ENCODE assay signal across 1 cellular context in genomic region chr6:31652925-31653724, GRCh38.
A peak's percentile ranks its signal among the peaks of the same experiment; 100 is the strongest.
TF ChIP-seq lines count a peak whose summit lies in the region.

No MANE protein-coding gene starts in this region.

TF ChIP-seq in K562, 482 proteins besides CTCF, POLR2A, EP300 and RAD21 (continued from another document and continues in another):
- TF ChIP-seq HMGN3 (IDR thresholded peaks at IDR 0.05; ENCODE audit: borderline replicate concordance, extremely low read depth, insufficient read length, low read depth, low read length) (no peak), TFAM (CRISPR knock-in tag; conservative IDR thresholded peaks at IDR 0.05) (no peak), ZNF174 (CRISPR knock-in tag; IDR thresholded peaks at IDR 0.05) (no peak), SMARCA4 (IDR thresholded peaks at IDR 0.05) (peak; percentile 86), TCF7 (IDR thresholded peaks at IDR 0.05; ENCODE audit: borderline replicate concordance) (no peak), SRSF9 (IDR thresholded peaks at IDR 0.05; ENCODE audit: borderline replicate concordance, low read depth, low read length) (no peak), MYC (IDR thresholded peaks at IDR 0.05; ENCODE audit: low read depth, low read length) (no peak), MYC (CRISPR knock-in tag; IDR thresholded peaks at IDR 0.05; ENCODE audit: borderline replicate concordance, low read depth) (peak; percentile 82; the same call in 1 of the 2 replicates), CBX3 (IDR thresholded peaks at IDR 0.05; ENCODE audit: borderline replicate concordance in 1 of 2, low read length in 2 of 2) (peak in 1 of 2 experiments; percentile 61; a peak in 2 of 3 replicates), PML (IDR thresholded peaks at IDR 0.05; ENCODE audit: low read length) (peak; percentile 71), ETV1 (tag; conservative IDR thresholded peaks at IDR 0.05; ENCODE audit: low read depth) (peak; percentile 100), HOXB6 (CRISPR knock-in tag; IDR thresholded peaks at IDR 0.05; ENCODE audit: borderline replicate concordance) (no peak), HMGXB4 (CRISPR knock-in tag; IDR thresholded peaks at IDR 0.05) (no peak), ZNF589 (CRISPR knock-in tag; IDR thresholded peaks at IDR 0.05; ENCODE audit: low read depth) (peak; percentile 71), FOS (IDR thresholded peaks at IDR 0.05; ENCODE audit: extremely low read depth, insufficient read length) (no peak), LARP7 (IDR thresholded peaks at IDR 0.05) (no peak), MTA3 (IDR thresholded peaks at IDR 0.05; ENCODE audit: borderline replicate concordance) (peak; percentile 54), XRCC4 (IDR thresholded peaks at IDR 0.05; ENCODE audit: extremely low read depth, insufficient read depth, insufficient read length) (no peak), ZNF24 (IDR thresholded peaks at IDR 0.05) (no peak), ZNF561 (CRISPR knock-in tag; conservative IDR thresholded peaks at IDR 0.05) (0 out of 2 replicates have a peak, but pooled peaks have one; percentile 57), ZBTB17 (CRISPR knock-in tag; IDR thresholded peaks at IDR 0.05) (peak; percentile 17; the same call in 1 of the 2 replicates), CHD2 (IDR thresholded peaks at IDR 0.05; ENCODE audit: low read depth, low read length) (no peak), SIN3B (IDR thresholded peaks at IDR 0.05; ENCODE audit: low read depth) (no peak), JUND (IDR thresholded peaks at IDR 0.05; ENCODE audit: borderline replicate concordance, low read depth, low read length) (no peak; the same call in 1 of the 2 replicates), JUND (tag; IDR thresholded peaks at IDR 0.05; ENCODE audit: borderline replicate concordance, low read depth, low read length) (peak; percentile 64; the same call in 1 of the 3 replicates), TARDBP (IDR thresholded peaks at IDR 0.05) (no peak; the same call in 1 of the 2 replicates), RBM14 (IDR thresholded peaks at IDR 0.05; ENCODE audit: borderline replicate concordance, insufficient read depth, low read depth, low read length) (no peak), RB1 (IDR thresholded peaks at IDR 0.05; ENCODE audit: low read depth) (no peak), MBD2 (IDR thresholded peaks at IDR 0.05; ENCODE audit: borderline replicate concordance, low read depth) (no peak), SNRNP70 (optimal IDR thresholded peaks at IDR 0.05; ENCODE audit: low read depth, low read length) (no peak), FOSL1 (tag; conservative IDR thresholded peaks at IDR 0.05) (peak; percentile 0), BMI1 (IDR thresholded peaks at IDR 0.05; ENCODE audit: low read length) (no peak), ZNF347 (CRISPR knock-in tag; IDR thresholded peaks at IDR 0.05; ENCODE audit: low read depth) (peak; percentile 73; the same call in 1 of the 2 replicates), FOXJ3 (CRISPR knock-in tag; IDR thresholded peaks at IDR 0.05) (no peak), ETV6 (IDR thresholded peaks at IDR 0.05; ENCODE audit: borderline replicate concordance in 1 of 2, low read depth in 2 of 2, low read length in 1 of 2) (no peak), ETV6 (CRISPR knock-in tag; IDR thresholded peaks at IDR 0.05; ENCODE audit: borderline replicate concordance) (no peak), ZNF165 (CRISPR knock-in tag; IDR thresholded peaks at IDR 0.05; ENCODE audit: borderline replicate concordance) (0 out of 2 replicates have a peak, but pooled peaks have one; percentile 42), ZNF124 (CRISPR knock-in tag; IDR thresholded peaks at IDR 0.05) (no peak), AFF4 (CRISPR knock-in tag; IDR thresholded peaks at IDR 0.05) (no peak; the same call in 1 of the 2 replicates), HLTF (IDR thresholded peaks at IDR 0.05) (peak; percentile 96), DDX20 (tag; IDR thresholded peaks at IDR 0.05; ENCODE audit: low read depth) (0 out of 2 replicates have a peak, but pooled peaks have one; percentile 42), HCFC1 (IDR thresholded peaks at IDR 0.05; ENCODE audit: low read depth, low read length) (no peak), TGIF2 (CRISPR knock-in tag; IDR thresholded peaks at IDR 0.05) (no peak), XRCC3 (IDR thresholded peaks at IDR 0.05) (no peak), NR2C1 (IDR thresholded peaks at IDR 0.05) (no peak), NR2C1 (tag; IDR thresholded peaks at IDR 0.05) (peak; percentile 90), ASH1L (IDR thresholded peaks at IDR 0.05; ENCODE audit: borderline replicate concordance, low read depth, partially characterized antibody) (peak; percentile 65), POU5F1 (IDR thresholded peaks at IDR 0.05; ENCODE audit: borderline replicate concordance, low read depth, low read length, partially characterized antibody) (no peak), PHF20 (IDR thresholded peaks at IDR 0.05; ENCODE audit: partially characterized antibody) (no peak), ELK3 (CRISPR knock-in tag; IDR thresholded peaks at IDR 0.05) (no peak), POLR2B (IDR thresholded peaks at IDR 0.05; ENCODE audit: low read depth, partially characterized antibody) (peak; percentile 97), CBFA2T3 (IDR thresholded peaks at IDR 0.05) (0 out of 2 replicates have a peak, but pooled peaks have one; percentile 3), YBX1 (IDR thresholded peaks at IDR 0.05) (no peak), GTF2B (IDR thresholded peaks at IDR 0.05; ENCODE audit: extremely low read depth, insufficient read length) (no peak), POLR3A (IDR thresholded peaks at IDR 0.05; ENCODE audit: borderline replicate concordance, extremely low read depth, insufficient read depth, insufficient read length) (no peak), ZNF766 (CRISPR knock-in tag; conservative IDR thresholded peaks at IDR 0.05) (no peak), ZNF717 (CRISPR knock-in tag; IDR thresholded peaks at IDR 0.05) (no peak), KHSRP (IDR thresholded peaks at IDR 0.05) (no peak), ZFX (CRISPR knock-in tag; IDR thresholded peaks at IDR 0.05) (no peak)
- TF ChIP-seq, protein P1, sequence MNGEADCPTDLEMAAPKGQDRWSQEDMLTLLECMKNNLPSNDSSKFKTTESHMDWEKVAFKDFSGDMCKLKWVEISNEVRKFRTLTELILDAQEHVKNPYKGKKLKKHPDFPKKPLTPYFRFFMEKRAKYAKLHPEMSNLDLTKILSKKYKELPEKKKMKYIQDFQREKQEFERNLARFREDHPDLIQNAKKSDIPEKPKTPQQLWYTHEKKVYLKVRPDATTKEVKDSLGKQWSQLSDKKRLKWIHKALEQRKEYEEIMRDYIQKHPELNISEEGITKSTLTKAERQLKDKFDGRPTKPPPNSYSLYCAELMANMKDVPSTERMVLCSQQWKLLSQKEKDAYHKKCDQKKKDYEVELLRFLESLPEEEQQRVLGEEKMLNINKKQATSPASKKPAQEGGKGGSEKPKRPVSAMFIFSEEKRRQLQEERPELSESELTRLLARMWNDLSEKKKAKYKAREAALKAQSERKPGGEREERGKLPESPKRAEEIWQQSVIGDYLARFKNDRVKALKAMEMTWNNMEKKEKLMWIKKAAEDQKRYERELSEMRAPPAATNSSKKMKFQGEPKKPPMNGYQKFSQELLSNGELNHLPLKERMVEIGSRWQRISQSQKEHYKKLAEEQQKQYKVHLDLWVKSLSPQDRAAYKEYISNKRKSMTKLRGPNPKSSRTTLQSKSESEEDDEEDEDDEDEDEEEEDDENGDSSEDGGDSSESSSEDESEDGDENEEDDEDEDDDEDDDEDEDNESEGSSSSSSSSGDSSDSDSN (IDR thresholded peaks at IDR 0.05; ENCODE audit: borderline replicate concordance in 1 of 2, low read depth in 2 of 2, low read length in 2 of 2) = no peak; a peak in 2 of 4 replicates
- TF ChIP-seq, protein P2, sequence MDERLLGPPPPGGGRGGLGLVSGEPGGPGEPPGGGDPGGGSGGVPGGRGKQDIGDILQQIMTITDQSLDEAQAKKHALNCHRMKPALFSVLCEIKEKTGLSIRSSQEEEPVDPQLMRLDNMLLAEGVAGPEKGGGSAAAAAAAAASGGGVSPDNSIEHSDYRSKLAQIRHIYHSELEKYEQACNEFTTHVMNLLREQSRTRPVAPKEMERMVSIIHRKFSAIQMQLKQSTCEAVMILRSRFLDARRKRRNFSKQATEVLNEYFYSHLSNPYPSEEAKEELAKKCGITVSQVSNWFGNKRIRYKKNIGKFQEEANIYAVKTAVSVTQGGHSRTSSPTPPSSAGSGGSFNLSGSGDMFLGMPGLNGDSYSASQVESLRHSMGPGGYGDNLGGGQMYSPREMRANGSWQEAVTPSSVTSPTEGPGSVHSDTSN (CRISPR knock-in tag; IDR thresholded peaks at IDR 0.05; ENCODE audit: low read depth) = no peak
- TF ChIP-seq, protein P2 (tag; conservative IDR thresholded peaks at IDR 0.05; ENCODE audit: low read depth) = peak; percentile 6; the same call in 1 of the 2 replicates
- TF ChIP-seq, protein P3, sequence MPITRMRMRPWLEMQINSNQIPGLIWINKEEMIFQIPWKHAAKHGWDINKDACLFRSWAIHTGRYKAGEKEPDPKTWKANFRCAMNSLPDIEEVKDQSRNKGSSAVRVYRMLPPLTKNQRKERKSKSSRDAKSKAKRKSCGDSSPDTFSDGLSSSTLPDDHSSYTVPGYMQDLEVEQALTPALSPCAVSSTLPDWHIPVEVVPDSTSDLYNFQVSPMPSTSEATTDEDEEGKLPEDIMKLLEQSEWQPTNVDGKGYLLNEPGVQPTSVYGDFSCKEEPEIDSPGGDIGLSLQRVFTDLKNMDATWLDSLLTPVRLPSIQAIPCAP (CRISPR knock-in tag; IDR thresholded peaks at IDR 0.05; ENCODE audit: borderline replicate concordance) = 0 out of 2 replicates have a peak, but pooled peaks have one; percentile 82
- TF ChIP-seq, protein P4, sequence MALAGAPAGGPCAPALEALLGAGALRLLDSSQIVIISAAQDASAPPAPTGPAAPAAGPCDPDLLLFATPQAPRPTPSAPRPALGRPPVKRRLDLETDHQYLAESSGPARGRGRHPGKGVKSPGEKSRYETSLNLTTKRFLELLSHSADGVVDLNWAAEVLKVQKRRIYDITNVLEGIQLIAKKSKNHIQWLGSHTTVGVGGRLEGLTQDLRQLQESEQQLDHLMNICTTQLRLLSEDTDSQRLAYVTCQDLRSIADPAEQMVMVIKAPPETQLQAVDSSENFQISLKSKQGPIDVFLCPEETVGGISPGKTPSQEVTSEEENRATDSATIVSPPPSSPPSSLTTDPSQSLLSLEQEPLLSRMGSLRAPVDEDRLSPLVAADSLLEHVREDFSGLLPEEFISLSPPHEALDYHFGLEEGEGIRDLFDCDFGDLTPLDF (CRISPR knock-in tag; IDR thresholded peaks at IDR 0.05) = 0 out of 2 replicates have a peak, but pooled peaks have one; percentile 15
